ENCODE assay signal across 8 cellular contexts in the genomic region with DNA sequence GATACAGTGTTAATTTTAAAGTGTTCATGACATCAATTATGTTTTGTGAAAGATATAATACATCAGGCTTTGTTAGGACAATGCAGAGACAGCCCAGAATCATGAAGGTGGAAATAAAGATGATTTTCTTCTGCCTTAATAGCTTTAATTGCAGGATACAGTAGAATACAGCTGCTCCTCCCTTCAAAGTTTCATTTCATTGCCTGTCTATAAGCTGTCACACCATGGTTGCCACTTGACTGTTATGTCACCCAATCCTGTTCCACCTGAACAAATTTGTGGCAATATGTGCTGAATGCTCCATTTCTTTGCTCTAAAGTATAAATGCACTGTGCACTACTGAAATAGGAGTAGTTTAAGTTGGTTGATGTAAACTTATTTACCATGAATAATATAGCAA.
"Had no signal": no experiment of that assay in that cellular context is flagged by ENCODE, and none has a peak within 500 bp of the region (broad histone marks: within the 10 kb centered on the region; RNA-seq: fewer than 3 reads in every experiment).

No MANE protein-coding gene starts in this region.

- FAIRE-seq: H1, H54, HepG2 had no signal

- H2AFZ ChIP-seq: GM23338 had no signal

- H3K27me3 Mint-ChIP-seq: IgD-negative memory B cell had no signal

- H3K9me3 Mint-ChIP-seq: H9 had no signal

- ATAC-seq: GM23338, HepG2 had no signal

- H3K27ac Mint-ChIP-seq: GM23338, H9, IgD-negative memory B cell had no signal

- H3K4me2 ChIP-seq: GM23338 had no signal

- H3K4me1 Mint-ChIP-seq: IgD-negative memory B cell had no signal

- H3K36me3 Mint-ChIP-seq: IgD-negative memory B cell had no signal

- H3K4me3 Mint-ChIP-seq: GM23338, H9, IgD-negative memory B cell had no signal

- DNase-seq: H9, HCEC 1CT, KBM-7 had no signal

- H3K4me3 ChIP-seq: GM23338 had no signal
